Comparison of ENCODE assay signal across 5 cellular contexts in genomic region chr12:117370000-117370399, GRCh38. TPM values are rescaled to one million over a fixed set of nuclear protein-coding genes. Genes with fewer than 3 reads are reported as not detected.
"Had no signal": no experiment of that assay in that cellular context is flagged by ENCODE, and none has a peak within 500 bp of the region (broad histone marks: within the 10 kb centered on the region; RNA-seq: fewer than 3 reads in every experiment).

No MANE protein-coding gene starts in this region.

RNA-seq across cellular contexts. Expression of gene NOS1, which starts 8.6 kb away (rescaled TPM):
- total RNA-seq: OCI-LY7, PC-9, RPMI7951, SJSA1, SK-MEL-5 had no signal
